Comparison of ENCODE assay signal across 10 cellular contexts in genomic region chr22:44703269-44703870, GRCh38. TPM values are rescaled to one million over a fixed set of nuclear protein-coding genes. Genes with fewer than 3 reads are reported as not detected.
DNase-seq lines count a peak whose midpoint lies in the region; ATAC-seq, FAIRE-seq and TF ChIP-seq lines count a peak whose summit lies in the region.
"Had no signal": no experiment of that assay in that cellular context is flagged by ENCODE, and none has a peak within 500 bp of the region (broad histone marks: within the 10 kb centered on the region; RNA-seq: fewer than 3 reads in every experiment).

No MANE protein-coding gene starts in this region.

- TF ChIP-seq POLR2A in GM12892 (IDR thresholded peaks at IDR 0.05; ENCODE audit: low read depth, low read length) = no peak

- H3K4me1 ChIP-seq in ACC112 (ENCODE audit: control insufficient read depth, insufficient read depth, low read length, unreplicated experiment) (no peaks in the 10 kb centered on the region), HUES64 (ENCODE audit: insufficient read depth, low read length) (peaks cover 21% of the 10 kb centered on the region), colonic mucosa (peaks cover 3% of the 10 kb centered on the region)

- TF ChIP-seq CTCF in colonic mucosa (IDR thresholded peaks at IDR 0.05) = no peak

- 52% methylated on average over 22 of the region's 22 CpGs for WGBS in HUES64

- H3K4me3 ChIP-seq in ACC112 (ENCODE audit: low read depth, low read length) (peak overlapping the region; percentile 76; the same call in 1 of the 2 replicates), HUES64 (ENCODE audit: low read length) (peak overlapping the region; percentile 73), colonic mucosa (peak overlapping the region; percentile 56)

- H3K9me3 Mint-ChIP-seq in naive thymus-derived CD8-positive, alpha-beta T cell = no peaks in the 10 kb centered on the region

- peak overlapping the region; percentile 76 to 92 (median 84) for H3K4me3 Mint-ChIP-seq in naive thymus-derived CD8-positive, alpha-beta T cell

- ATAC-seq in naive thymus-derived CD8-positive, alpha-beta T cell = no peak
- no peak for ATAC-seq in GM18909 (IDR thresholded peaks at IDR 0.05; ENCODE audit: poor library complexity, unreplicated experiment)

- no peaks in the 10 kb centered on the region for H3K27me3 Mint-ChIP-seq in naive thymus-derived CD8-positive, alpha-beta T cell

- H3K27me3 ChIP-seq in ACC112 (ENCODE audit: insufficient read depth, low read length) (peaks cover 14% of the 10 kb centered on the region), HUES64 (ENCODE audit: insufficient read depth, low read length) (peaks cover 36% of the 10 kb centered on the region), colonic mucosa (no peaks in the 10 kb centered on the region)

- H3K79me2 ChIP-seq in ACC112 (ENCODE audit: control insufficient read depth, insufficient read depth, low read length, unreplicated experiment) = no peaks in the 10 kb centered on the region

- H3K4me1 Mint-ChIP-seq in naive thymus-derived CD8-positive, alpha-beta T cell = peaks cover 12 to 59% (median 54%) of the 10 kb centered on the region in 4 donors

- H3K27ac Mint-ChIP-seq in naive thymus-derived CD8-positive, alpha-beta T cell = peak overlapping the region in 9 of 10 donors; percentile 9 to 82 (median 65)

- intact Hi-C loops in colonic mucosa (cut with DNase I) = no loop called here

- no peak for DNase-seq in colonic mucosa
- no peak for DNase-seq in naive thymus-derived CD8-positive, alpha-beta T cell
- DNase-seq in AG20443 (ENCODE audit: low spot score) = no peak
- DNase-seq in HuH-7.5 (ENCODE audit: low spot score) = no peak
- DNase-seq in GM12892 (ENCODE audit: insufficient read length) = no peak
- DNase-seq: NCI-H226 had no signal

- peaks cover 0 to 12% (median 0%) of the 10 kb centered on the region in 3 donors for H3K36me3 Mint-ChIP-seq in naive thymus-derived CD8-positive, alpha-beta T cell

- no peaks in the 10 kb centered on the region for H3K9me3 ChIP-seq in HUES64 (ENCODE audit: insufficient read depth, low read depth, low read length)
- H3K9me3 ChIP-seq in colonic mucosa = no peaks in the 10 kb centered on the region

- FAIRE-seq in GM12892 (lab: Jason Lieb, UNC) = no peak
- FAIRE-seq: G401.6 had no signal

- H3K9ac ChIP-seq in HUES64 (ENCODE audit: low read depth, low read length) = peak overlapping the region; percentile 70; the same call in 1 of the 2 replicates
- peak overlapping the region; percentile 85 to 90 for H3K9ac ChIP-seq in colonic mucosa (ENCODE audit: low read depth in 2 of 2, low read length in 2 of 2)

- no peak overlapping the region for H2AFZ ChIP-seq in ACC112 (ENCODE audit: low read length, unreplicated experiment)

- H3K36me3 ChIP-seq in ACC112 (ENCODE audit: insufficient read depth, low read length) (no peaks in the 10 kb centered on the region), HUES64 (ENCODE audit: insufficient read depth, low read length) (0 out of 2 replicates have a peak, but pooled peaks cover 4% of the 10 kb centered on the region), colonic mucosa (no peaks in the 10 kb centered on the region)

- POLR2A ChIA-PET in naive thymus-derived CD8-positive, alpha-beta T cell (lab: Charles Lee) = interaction anchor here (0.7 kb wide), 1 partner anchor 34 kb away, joined by 3 read pairs; no protein-coding TSS in a partner anchor

- no peak overlapping the region for H3K27ac ChIP-seq in ACC112 (ENCODE audit: low read depth, low read length)
- no peak overlapping the region for H3K27ac ChIP-seq in HUES64 (ENCODE audit: low read depth, low read length)
- no peak overlapping the region for H3K27ac ChIP-seq in colonic mucosa

RNA-seq across cellular contexts. Expression of gene PRR5, which starts 1.4 kb away (rescaled TPM):
- 8.8 TPM for polyA plus RNA-seq in HUES64 (2013, experiment 1 of 2)
- polyA plus RNA-seq in HUES64 (2013, experiment 2 of 2) = 7.9 TPM
- 10 to 100 TPM; 21.2 to 45.8 TPM for total RNA-seq in colonic mucosa
- 10 to 100 TPM; 85.3 to 86.3 TPM for total RNA-seq in naive thymus-derived CD8-positive, alpha-beta T cell
- 100 to 1,000 TPM in 1 of 3 donors, 10 to 100 TPM in 2; 75.2 to 107 (median 83.3) TPM for polyA plus RNA-seq in naive thymus-derived CD8-positive, alpha-beta T cell
- 0.66 TPM for polyA plus RNA-seq in GM12892 (2012; ENCODE audit: missing spikeins)

RNA-seq across cellular contexts. Expression of gene ARHGAP8, which starts 49.0 kb away (rescaled TPM):
- polyA plus RNA-seq in HUES64 (2013, experiment 1 of 2) = 17.4 TPM
- 20.2 TPM for polyA plus RNA-seq in HUES64 (2013, experiment 2 of 2)
- total RNA-seq in colonic mucosa = 10 to 100 TPM; 38.4 to 69.9 TPM
- total RNA-seq in naive thymus-derived CD8-positive, alpha-beta T cell = 1 to 10 TPM; 2.5 to 4.8 TPM
- polyA plus RNA-seq in naive thymus-derived CD8-positive, alpha-beta T cell = under 1 TPM in 1 of 3 donors, not detected in 2; 0.19 TPM
- polyA plus RNA-seq in GM12892 (2012; ENCODE audit: missing spikeins) = not detected

Comparison
In these comparisons a context has a peak if more than half of its experiments do, and no peak if none do; other contexts are left out.
1. RNA of gene ARHGAP8, which starts 49.0 kb away (total RNA-seq): 38.4 to 69.9 TPM in colonic mucosa; 2.5 to 4.8 TPM in naive thymus-derived CD8-positive, alpha-beta T cell; every median in the first group is over 4 times any median in the second.
2. Peak in every context shown above with its lines, with median percentiles within 50 percentile points of each other: H3K4me3 ChIP-seq.